ENCODE assay signal across 1 cellular context in genomic region chr2:27495840-27496356, GRCh38.
TF ChIP-seq lines count a peak whose summit lies in the region.

No MANE protein-coding gene starts in this region.

TF ChIP-seq in K562, 482 proteins besides CTCF, POLR2A, EP300 and RAD21:
- TF ChIP-seq ZNF584 (CRISPR knock-in tag; IDR thresholded peaks at IDR 0.05; ENCODE audit: low read depth): no peak
- TF ChIP-seq MITF (IDR thresholded peaks at IDR 0.05): no peak
- TF ChIP-seq MTA2 (IDR thresholded peaks at IDR 0.05; ENCODE audit: low read depth): no peak
- peak; percentile 60 for TF ChIP-seq CEBPB (tag; IDR thresholded peaks at IDR 0.05)
- no peak for TF ChIP-seq EHMT2 (IDR thresholded peaks at IDR 0.05)
- no peak for TF ChIP-seq GTF2F1 (IDR thresholded peaks at IDR 0.05; ENCODE audit: low read depth, low read length)
- no peak for TF ChIP-seq FOXM1 (IDR thresholded peaks at IDR 0.05; ENCODE audit: low read depth)
- no peak for TF ChIP-seq FOXM1 (CRISPR knock-in tag; IDR thresholded peaks at IDR 0.05; ENCODE audit: low read depth)
- TF ChIP-seq ZNF695 (CRISPR knock-in tag; IDR thresholded peaks at IDR 0.05): no peak
- TF ChIP-seq CXXC5 (CRISPR knock-in tag; IDR thresholded peaks at IDR 0.05): no peak
- TF ChIP-seq RBM34 (IDR thresholded peaks at IDR 0.05; ENCODE audit: borderline replicate concordance, insufficient read depth, low read length): no peak
- no peak for TF ChIP-seq E4F1 (CRISPR knock-in tag; IDR thresholded peaks at IDR 0.05; ENCODE audit: borderline replicate concordance)
- no peak for TF ChIP-seq RBM22 (IDR thresholded peaks at IDR 0.05; ENCODE audit: low read depth, low read length, poor library complexity, severe bottlenecking)
- no peak for TF ChIP-seq HOMEZ (CRISPR knock-in tag; IDR thresholded peaks at IDR 0.05)
- TF ChIP-seq TAF1 (IDR thresholded peaks at IDR 0.05; ENCODE audit: control insufficient read depth, extremely low read depth, insufficient read depth, low read length, severe bottlenecking): no peak
- TF ChIP-seq TFAP4 (CRISPR knock-in tag; IDR thresholded peaks at IDR 0.05; ENCODE audit: borderline replicate concordance): no peak
- TF ChIP-seq TSHZ1 (CRISPR knock-in tag; IDR thresholded peaks at IDR 0.05): no peak
- peak; percentile 76 to 80; a peak in 3 of 4 replicates for TF ChIP-seq KDM1A (IDR thresholded peaks at IDR 0.05)
- TF ChIP-seq RBM25 (IDR thresholded peaks at IDR 0.05; ENCODE audit: low read depth, low read length, severe bottlenecking): peak; percentile 97
- TF ChIP-seq HDAC2 (IDR thresholded peaks at IDR 0.05): peak; percentile 77; the same call in 1 of the 2 replicates
- TF ChIP-seq THRA (IDR thresholded peaks at IDR 0.05): no peak
- TF ChIP-seq ATF4 (CRISPR knock-in tag; IDR thresholded peaks at IDR 0.05): no peak
- no peak for TF ChIP-seq ZNF134 (CRISPR knock-in tag; conservative IDR thresholded peaks at IDR 0.05)
- TF ChIP-seq CBX1 (IDR thresholded peaks at IDR 0.05; ENCODE audit: low read depth): 0 out of 2 replicates have a peak, but pooled peaks have one; percentile 52
- no peak for TF ChIP-seq CEBPG (CRISPR knock-in tag; IDR thresholded peaks at IDR 0.05)
- peak; percentile 51 to 79; a peak in 3 of 4 replicates for TF ChIP-seq CEBPG (tag; conservative IDR thresholded peaks at IDR 0.05 in 1 of 2, IDR thresholded peaks at IDR 0.05 in 1 of 2)
- no peak for TF ChIP-seq FOXP1 (CRISPR knock-in tag; IDR thresholded peaks at IDR 0.05)
- peak; percentile 83 for TF ChIP-seq ADNP (tag; IDR thresholded peaks at IDR 0.05)
- TF ChIP-seq ZBTB49 (CRISPR knock-in tag; IDR thresholded peaks at IDR 0.05; ENCODE audit: borderline replicate concordance): no peak
- TF ChIP-seq MEIS2 (IDR thresholded peaks at IDR 0.05; ENCODE audit: partially characterized antibody): peak; percentile 20
- TF ChIP-seq BCOR (IDR thresholded peaks at IDR 0.05): peak; percentile 96
- TF ChIP-seq ZFP36 (IDR thresholded peaks at IDR 0.05; ENCODE audit: low read depth, low read length, partially characterized antibody): peak; percentile 82
- peak in 1 of 2 experiments; percentile 55; a peak in 2 of 4 replicates for TF ChIP-seq RCOR1 (IDR thresholded peaks at IDR 0.05; ENCODE audit: borderline replicate concordance in 1 of 2, low read depth in 2 of 2, low read length in 2 of 2)
- TF ChIP-seq SRSF7 (optimal IDR thresholded peaks at IDR 0.05; ENCODE audit: low read depth, low read length): no peak
